ENCODE assay signal across 10 cellular contexts in the genomic region with DNA sequence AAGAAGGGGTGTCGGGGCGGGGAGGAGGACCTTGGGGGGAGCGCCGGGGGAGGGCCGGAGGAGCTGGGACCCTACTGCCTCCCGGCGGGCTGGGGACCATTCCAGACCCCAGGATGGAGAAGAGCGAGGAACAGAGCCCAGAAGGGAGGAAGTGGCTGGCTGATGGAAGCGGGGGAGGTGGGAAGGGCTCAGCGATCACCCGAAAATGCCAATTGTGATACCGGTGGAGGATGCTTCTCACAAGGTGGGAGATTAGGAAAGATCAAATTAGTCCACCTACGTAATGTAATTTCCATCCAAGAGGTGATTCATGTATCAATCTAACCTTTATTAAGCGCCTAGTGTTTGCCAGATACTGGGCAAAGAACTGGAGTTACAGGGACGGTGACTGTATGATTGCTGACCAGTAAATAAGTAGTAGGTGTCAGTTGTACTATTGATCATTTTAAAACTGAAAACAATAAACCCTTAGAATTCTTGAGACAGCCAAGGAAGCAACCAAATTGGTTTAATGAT. TPM values are rescaled to one million over a fixed set of nuclear protein-coding genes. Genes with fewer than 3 reads are reported as not detected.
DNase-seq lines count a peak whose midpoint lies in the region; ATAC-seq and TF ChIP-seq lines count a peak whose summit lies in the region.
"Had no signal": no experiment of that assay in that cellular context is flagged by ENCODE, and none has a peak within 500 bp of the region (broad histone marks: within the 10 kb centered on the region; RNA-seq: fewer than 3 reads in every experiment).

No MANE protein-coding gene starts in this region.

- H3K36me3 ChIP-seq in Caco-2 (ENCODE audit: control insufficient read depth, insufficient read depth, low read length) (no peaks in the 10 kb centered on the region), left ventricle myocardium inferior (no peaks in the 10 kb centered on the region)

- H3K4me3 ChIP-seq in Caco-2 (ENCODE audit: low read depth, low read length) (peak overlapping the region; percentile 33), left ventricle myocardium inferior (peak overlapping the region; percentile 67)

- TF ChIP-seq CTCF in Caco-2 (IDR thresholded peaks at IDR 0.05; ENCODE audit: insufficient read depth in 1 of 2, low read depth in 1 of 2, low read length in 1 of 2, severe bottlenecking in 1 of 2, unreplicated experiment in 1 of 2): no peak
- no peak for TF ChIP-seq CTCF in left ventricle myocardium inferior (IDR thresholded peaks at IDR 0.05; ENCODE audit: borderline replicate concordance)
- TF ChIP-seq CTCF in progenitor cell of endocrine pancreas (IDR thresholded peaks at IDR 0.05; ENCODE audit: unreplicated experiment): no peak

- no TSS peak for BruUV-seq in Caco-2 (replicated peaks; lab: Mats Ljungman, UMichigan)

- H3K27ac Mint-ChIP-seq in Caco-2 (ENCODE audit: unreplicated experiment) (no peak overlapping the region), progenitor cell of endocrine pancreas (no peak overlapping the region)

- POLR2A ChIA-PET in Caco-2 (lab: Charles Lee): no interaction called here

- DNase-seq in Caco-2 (no peak), SK-N-DZ (ENCODE audit: low spot score) (peak; percentile 11), left ventricle myocardium inferior (no peak), progenitor cell of endocrine pancreas (ENCODE audit: low spot score, unreplicated experiment) (no peak), amniotic stem cell (lab: John Stamatoyannopoulos, UW) (no peak), SHP77 treated with DMSO at 0.1 percent for 48 hours (lab: John Stamatoyannopoulos, UW) (no peak)
- DNase-seq: NCI-H2107 had no signal

- H3K4me1 Mint-ChIP-seq in Caco-2 (ENCODE audit: low read depth, unreplicated experiment): no peaks in the 10 kb centered on the region
- peaks cover 9% of the 10 kb centered on the region for H3K4me1 Mint-ChIP-seq in progenitor cell of endocrine pancreas (ENCODE audit: low read depth)

- H3K4me3 Mint-ChIP-seq in Caco-2 (ENCODE audit: unreplicated experiment) (peak overlapping the region; percentile 49), progenitor cell of endocrine pancreas (ENCODE audit: low read depth) (peak overlapping the region; percentile 67)

- intact Hi-C loops in Caco-2 (cut with micrococcal nuclease; ENCODE audit: unreplicated experiment): no loop called here
- intact Hi-C loops in left ventricle myocardium inferior (cut with micrococcal nuclease): no loop called here

- H3K9me3 ChIP-seq in Caco-2 (no peaks in the 10 kb centered on the region), left ventricle myocardium inferior (replicated peaks) (no peaks in the 10 kb centered on the region)

- H3K4me1 ChIP-seq in Caco-2: no peaks in the 10 kb centered on the region
- H3K4me1 ChIP-seq in left ventricle myocardium inferior: peaks cover 6% of the 10 kb centered on the region

- H3K27me3 Mint-ChIP-seq in Caco-2 (ENCODE audit: insufficient read depth, unreplicated experiment): peaks cover 26% of the 10 kb centered on the region
- H3K27me3 Mint-ChIP-seq in progenitor cell of endocrine pancreas: peaks cover 67% of the 10 kb centered on the region

- H3K27ac ChIP-seq in left ventricle myocardium inferior (replicated peaks): peak overlapping the region; percentile 72

- H3K9me3 Mint-ChIP-seq in Caco-2 (ENCODE audit: unreplicated experiment): no peaks in the 10 kb centered on the region
- no peaks in the 10 kb centered on the region for H3K9me3 Mint-ChIP-seq in progenitor cell of endocrine pancreas (ENCODE audit: low read depth)

- H3K27me3 ChIP-seq in Caco-2 (replicated peaks; ENCODE audit: control insufficient read depth, insufficient read depth, low read length): no peaks in the 10 kb centered on the region
- H3K27me3 ChIP-seq in left ventricle myocardium inferior (ENCODE audit: low read depth): no peaks in the 10 kb centered on the region

- CTCF ChIA-PET in Caco-2 (lab: Charles Lee): no interaction called here

- no peak for ATAC-seq in HG02678 (IDR thresholded peaks at IDR 0.05; ENCODE audit: unreplicated experiment)
- no peak for ATAC-seq in SK-N-SH treated with all-trans-retinoic acid at 6 μM for 48 hours

- no peaks in the 10 kb centered on the region for H3K36me3 Mint-ChIP-seq in Caco-2 (ENCODE audit: insufficient read depth, unreplicated experiment)
- no peaks in the 10 kb centered on the region for H3K36me3 Mint-ChIP-seq in progenitor cell of endocrine pancreas (ENCODE audit: insufficient read depth)

TF ChIP-seq in SK-N-SH treated with all-trans-retinoic acid at 6 μM for 48 hours, 23 proteins besides CTCF, POLR2A, EP300 and RAD21:
- TF ChIP-seq, protein P1, sequence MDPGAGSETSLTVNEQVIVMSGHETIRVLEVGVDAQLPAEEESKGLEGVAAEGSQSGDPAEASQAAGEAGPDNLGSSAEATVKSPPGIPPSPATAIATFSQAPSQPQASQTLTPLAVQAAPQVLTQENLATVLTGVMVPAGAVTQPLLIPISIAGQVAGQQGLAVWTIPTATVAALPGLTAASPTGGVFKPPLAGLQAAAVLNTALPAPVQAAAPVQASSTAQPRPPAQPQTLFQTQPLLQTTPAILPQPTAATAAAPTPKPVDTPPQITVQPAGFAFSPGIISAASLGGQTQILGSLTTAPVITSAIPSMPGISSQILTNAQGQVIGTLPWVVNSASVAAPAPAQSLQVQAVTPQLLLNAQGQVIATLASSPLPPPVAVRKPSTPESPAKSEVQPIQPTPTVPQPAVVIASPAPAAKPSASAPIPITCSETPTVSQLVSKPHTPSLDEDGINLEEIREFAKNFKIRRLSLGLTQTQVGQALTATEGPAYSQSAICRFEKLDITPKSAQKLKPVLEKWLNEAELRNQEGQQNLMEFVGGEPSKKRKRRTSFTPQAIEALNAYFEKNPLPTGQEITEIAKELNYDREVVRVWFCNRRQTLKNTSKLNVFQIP (CRISPR knock-in tag; IDR thresholded peaks at IDR 0.05; ENCODE audit: borderline replicate concordance, low read depth): no peak
- no peak for TF ChIP-seq RARB (CRISPR knock-in tag; IDR thresholded peaks at IDR 0.05)

RNA-seq across cellular contexts. Expression of a gene that starts 0.5 kb away (rescaled TPM):
- total RNA-seq in Caco-2 (2022) (0.16 and 0.18 TPM in 2 replicates), left ventricle myocardium inferior (23.6 TPM), progenitor cell of endocrine pancreas (7.0 and 7.2 TPM in 2 replicates)
- polyA plus RNA-seq in SK-N-DZ (2014; cell fraction: cytosol; rRNA removed): 3.7 and 4.2 TPM in 2 replicates
- 0.43 and 1.7 TPM in 2 replicates for polyA plus RNA-seq in SK-N-DZ (2014; cell fraction: nucleus; rRNA removed)
- total RNA-seq: SK-MEL-5 had no signal
